18 cellular contexts compared by ENCODE assay signal in the genomic region with DNA sequence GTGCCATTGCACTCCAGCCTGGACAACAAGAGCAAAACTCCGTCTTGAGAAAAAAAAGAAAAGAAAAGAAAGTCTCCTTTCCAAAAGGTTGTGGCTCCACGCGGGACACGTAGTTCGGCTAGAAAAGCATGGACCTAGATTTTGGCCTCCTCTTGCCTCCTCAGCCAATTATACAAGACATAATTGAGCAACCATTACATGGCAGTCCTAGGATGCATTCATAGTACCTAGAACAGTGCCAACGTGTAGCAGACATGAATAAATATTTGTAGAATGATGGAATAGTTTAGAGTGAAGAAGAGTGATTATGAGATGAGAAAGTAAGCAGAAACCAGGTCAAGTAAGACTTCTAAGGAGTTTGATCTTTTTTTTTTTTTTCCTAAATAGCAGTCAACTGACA.
"Had no signal": no experiment of that assay in that cellular context is flagged by ENCODE, and none has a peak within 500 bp of the region (broad histone marks: within the 10 kb centered on the region; RNA-seq: fewer than 3 reads in every experiment).

No MANE protein-coding gene starts in this region.

- H3K27me3 Mint-ChIP-seq: stimulated activated naive CD8-positive, alpha-beta T cell treated with anti-CD3 and anti-CD28 coated beads, Interleukin-15, amount 100 ng/mL, for 72 hours had no signal

- ATAC-seq: foreskin keratinocyte; heart left ventricle; left cardiac atrium; stimulated activated naive CD8-positive, alpha-beta T cell treated with anti-CD3 and anti-CD28 coated beads, Interleukin-15, amount 100 ng/mL, for 72 hours had no signal

- H3K9me3 ChIP-seq: heart left ventricle, ovary, right lobe of liver, testis, upper lobe of left lung had no signal

- H3K27ac ChIP-seq: foreskin keratinocyte, ovary, right lobe of liver, testis had no signal

- H3K4me3 Mint-ChIP-seq: immature natural killer cell; stimulated activated naive CD8-positive, alpha-beta T cell treated with anti-CD3 and anti-CD28 coated beads, Interleukin-15, amount 100 ng/mL, for 72 hours; T-helper 2 cell treated with Interferon-gamma antibody and Interleukin-4, amounts not matched to agents 5 μg/mL and 100 μg/mL, for 36 hours had no signal

- H3K4me2 ChIP-seq: smooth muscle cell had no signal

- H3K4me3 ChIP-seq: heart left ventricle, lung, ovary, right lobe of liver, smooth muscle cell, testis, upper lobe of left lung had no signal

- FAIRE-seq: endothelial cell of umbilical vein had no signal

- H3K27me3 ChIP-seq: foreskin keratinocyte, heart left ventricle, ovary, right lobe of liver, testis, upper lobe of left lung had no signal

- H3K9me3 Mint-ChIP-seq: immature natural killer cell; stimulated activated naive CD8-positive, alpha-beta T cell treated with anti-CD3 and anti-CD28 coated beads, Interleukin-15, amount 100 ng/mL, for 72 hours; T-helper 2 cell treated with Interferon-gamma antibody and Interleukin-4, amounts not matched to agents 5 μg/mL and 100 μg/mL, for 36 hours had no signal

- DNase-seq: activated T-cell treated with anti-CD3 and anti-CD28 coated beads for 4 hours; aorta; cortex of kidney; effector CD8-positive, alpha-beta T cell; foreskin keratinocyte; heart left ventricle; immature natural killer cell; left cardiac atrium; midbrain; ovary; right lobe of liver; stimulated activated naive CD8-positive, alpha-beta T cell treated with anti-CD3 and anti-CD28 coated beads, Interleukin-15, amount 100 ng/mL, for 72 hours; testis; upper lobe of left lung had no signal

- H3K36me3 ChIP-seq: ovary, right lobe of liver, upper lobe of left lung had no signal
